ENCODE assay signal across 8 cellular contexts in the genomic region with DNA sequence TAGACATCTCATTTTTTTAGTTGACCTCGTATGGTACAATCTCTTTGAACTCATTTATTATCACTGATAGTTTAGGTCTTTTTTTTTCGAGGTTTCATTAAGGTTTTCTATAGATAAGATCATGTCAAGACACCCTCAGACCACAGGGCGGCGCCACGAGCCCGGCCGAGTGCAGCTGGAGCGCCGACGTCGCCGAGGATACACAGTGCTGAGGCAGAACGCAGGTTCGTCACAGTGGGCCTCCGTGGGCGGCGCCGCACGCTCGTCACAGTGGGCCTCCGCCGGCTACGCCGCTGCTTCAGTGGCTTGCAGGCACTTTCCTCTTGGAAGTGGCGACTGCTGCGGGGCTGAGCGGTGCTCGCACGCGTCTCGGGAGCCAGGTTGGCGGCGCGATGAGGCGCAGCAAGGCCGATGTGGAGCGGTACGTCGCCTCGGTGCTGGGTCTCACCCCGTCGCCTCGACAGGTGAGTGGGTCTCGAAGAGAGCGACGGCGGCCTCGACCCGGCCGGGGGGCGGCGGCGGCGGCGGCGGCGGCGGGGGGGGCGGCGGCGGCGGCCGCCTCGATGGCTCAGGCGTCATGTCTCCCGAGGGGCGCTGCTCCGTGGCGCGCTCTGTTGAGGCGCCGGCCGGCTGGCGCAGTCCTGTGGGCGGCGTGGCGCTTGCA. TPM values are rescaled to one million over a fixed set of nuclear protein-coding genes. Genes with fewer than 3 reads are reported as not detected.
A peak's percentile ranks its signal among the peaks of the same experiment; 100 is the strongest.
DNase-seq lines count a peak whose midpoint lies in the region; ATAC-seq, FAIRE-seq and TF ChIP-seq lines count a peak whose summit lies in the region.
"Not testable (repeated sequence)": the region's sequence is repeated elsewhere in the genome, so short reads cannot be mapped to it uniquely, and the experiment has no call there.

A gene (plus strand): TSS at position 232 of the 664 bp plus-strand sequence. CDS start 161 bp downstream, at position 393.

- not testable (repeated sequence) for DNase-seq in A549 (ENCODE audit: low read depth in 1 of 2, low spot score in 1 of 2); activated B cell treated with CpG ODN at 0.5 μM for 24 hours; dermis blood vessel endothelial cell; left lobe of liver (ENCODE audit: low spot score); prostate gland (ENCODE audit: low spot score)

- H3K4me3 Mint-ChIP-seq in activated B cell treated with CpG ODN at 0.5 μM for 24 hours, result not testable (repeated sequence)

- H3K27me3 ChIP-seq in prostate gland (replicated peaks; ENCODE audit: insufficient read depth), result not testable (repeated sequence)

- intact Hi-C loops in activated B cell treated with CpG ODN at 0.5 μM for 24 hours (cut with micrococcal nuclease); prostate gland (cut with DNase I): not testable (repeated sequence)

- TF ChIP-seq EP300 in A549 (IDR thresholded peaks at IDR 0.05), result not testable (repeated sequence)

- not testable (repeated sequence) for H3K9me3 ChIP-seq in A549, prostate gland

- not testable (repeated sequence) for H3K4me1 ChIP-seq in A549; prostate gland (replicated peaks)

- TF ChIP-seq RAD21 in A549 (conservative IDR thresholded peaks at IDR 0.05 in 1 of 2, IDR thresholded peaks at IDR 0.05 in 1 of 2), result not testable (repeated sequence)

- H3K4me1 Mint-ChIP-seq in activated B cell treated with CpG ODN at 0.5 μM for 24 hours, result not testable (repeated sequence)

- not testable (repeated sequence) for TF ChIP-seq POLR2A in A549 (IDR thresholded peaks at IDR 0.05; ENCODE audit: low read length); prostate gland (IDR thresholded peaks at IDR 0.05)

- TF ChIP-seq CTCF in A549 (IDR thresholded peaks at IDR 0.05); activated B cell treated with CpG ODN at 0.5 μM for 24 hours (IDR thresholded peaks at IDR 0.05); prostate gland (IDR thresholded peaks at IDR 0.05): not testable (repeated sequence)

- H3K27me3 Mint-ChIP-seq in activated B cell treated with CpG ODN at 0.5 μM for 24 hours, result not testable (repeated sequence)

- H3K9me3 Mint-ChIP-seq in activated B cell treated with CpG ODN at 0.5 μM for 24 hours, result not testable (repeated sequence)

- CTCF ChIA-PET in A549 (lab: Yijun Ruan, JAX); activated B cell treated with CpG ODN at 0.5 μM for 24 hours (lab: Charles Lee): not testable (repeated sequence)

- POLR2A ChIA-PET in A549 (lab: Yijun Ruan, JAX); activated B cell treated with CpG ODN at 0.5 μM for 24 hours (lab: Charles Lee): not testable (repeated sequence)

- H3K27ac Mint-ChIP-seq in activated B cell treated with CpG ODN at 0.5 μM for 24 hours, result not testable (repeated sequence)

- WGBS in A549 (ENCODE audit: missing lambda C conversion rate), result no CpG with 5 or more reads among the region's 77 CpGs
- no CpG with 5 or more reads among the region's 77 CpGs for WGBS in prostate gland

- not testable (repeated sequence) for H3K36me3 Mint-ChIP-seq in activated B cell treated with CpG ODN at 0.5 μM for 24 hours (ENCODE audit: low read depth)

- peak; percentile 90 to 93 for ATAC-seq in A549
- peak; percentile 97 for ATAC-seq in GM19351 (IDR thresholded peaks at IDR 0.05; ENCODE audit: unreplicated experiment)
- ATAC-seq in HG02610 (IDR thresholded peaks at IDR 0.05; ENCODE audit: unreplicated experiment), result peak; percentile 98
- ATAC-seq in HG03354 (IDR thresholded peaks at IDR 0.05; ENCODE audit: poor library complexity, severe bottlenecking, unreplicated experiment), result peak; percentile 99
- peak; percentile 100 for ATAC-seq in activated B cell treated with CpG ODN at 0.5 μM for 24 hours (ENCODE audit: low read depth)
- peak; percentile 99 for ATAC-seq in left lobe of liver

- H3K4me3 ChIP-seq in A549, prostate gland: not testable (repeated sequence)

- H3K36me3 ChIP-seq in prostate gland, result not testable (repeated sequence)

- FAIRE-seq in A549 (lab: Jason Lieb, UNC), result not testable (repeated sequence)

- H3K27ac ChIP-seq in A549, prostate gland: not testable (repeated sequence)

- H3K4me2 ChIP-seq in A549, result not testable (repeated sequence)

RNA-seq across cellular contexts. Expression of the gene that starts here (rescaled TPM):
- 16.9 and 24.8 TPM in 2 replicates for polyA plus RNA-seq in A549 (2011; rRNA removed)
- 3.4 and 5.3 TPM in 2 replicates for polyA plus RNA-seq in A549 (2012; cell fraction: cytosol; rRNA removed)
- polyA plus RNA-seq in A549 (2012; cell fraction: nucleus; rRNA removed), result 8.5 and 14.5 TPM in 2 replicates
- polyA plus RNA-seq in A549 (2017; fragmentation: RNase III; extraction: RNeasy Plus Mini Kit Qiagen cat#74134 plus additional on column Dnase treatment), result 9.8 to 10.8 TPM (median 9.9 TPM) in 3 replicates
- polyA minus RNA-seq in A549 (2011; rRNA and poly(A)+ RNA removed), result 15.4 and 22.8 TPM in 2 replicates
- total RNA-seq in activated B cell treated with CpG ODN at 0.5 μM for 24 hours, result 68.0 and 75.9 TPM in 2 replicates
- total RNA-seq in dermis blood vessel endothelial cell, result 23.0 and 47.0 TPM in 2 replicates
- 28.7 TPM for total RNA-seq in left lobe of liver
- total RNA-seq in prostate gland, result 100 to 1,000 TPM in 1 of 2 donors, 10 to 100 TPM in 1; 13.3 to 236 TPM
